15 cellular contexts compared by ENCODE assay signal in the genomic region with DNA sequence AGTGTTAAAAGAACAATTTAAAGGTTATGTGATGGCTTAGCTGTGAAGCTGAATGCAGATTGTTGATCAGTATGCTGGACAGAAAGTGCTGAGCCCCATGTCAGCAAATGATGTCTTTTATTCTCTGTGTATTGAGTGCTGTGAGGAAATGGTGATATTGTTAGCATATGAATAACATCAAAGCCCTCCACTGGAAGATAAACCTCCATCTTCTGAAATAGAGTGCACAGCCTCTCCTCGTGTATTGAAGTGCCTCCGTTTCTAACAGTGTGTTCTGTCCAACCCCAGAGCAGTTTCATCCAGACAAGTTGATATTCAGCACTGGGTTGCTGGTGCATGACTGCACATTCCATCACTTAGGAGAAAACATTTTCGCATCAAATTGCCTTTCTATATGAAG.
DNase-seq lines count a peak whose midpoint lies in the region; ATAC-seq and TF ChIP-seq lines count a peak whose summit lies in the region.
"Had no signal": no experiment of that assay in that cellular context is flagged by ENCODE, and none has a peak within 500 bp of the region (broad histone marks: within the 10 kb centered on the region; RNA-seq: fewer than 3 reads in every experiment).

No MANE protein-coding gene starts in this region.

- peaks cover 25% of the 10 kb centered on the region for H3K4me1 ChIP-seq in cardiac muscle cell (ENCODE audit: low read depth)
- peaks cover 0 to 49% (median 6%) of the 10 kb centered on the region in 4 donors for H3K4me1 ChIP-seq in tibial nerve
- peaks cover 5% of the 10 kb centered on the region for H3K4me1 ChIP-seq in lower lobe of right lung

- 23 to 47% methylated on average over 3 of the region's 3 CpGs for WGBS in tibial nerve, 2 donors

- TF ChIP-seq CTCF in cardiac muscle cell (IDR thresholded peaks at IDR 0.05; ENCODE audit: low read depth, low read length) (no peak), brain microvascular endothelial cell (IDR thresholded peaks at IDR 0.05; ENCODE audit: low read depth, low read length, missing control alignments) (no peak), tibial nerve (IDR thresholded peaks at IDR 0.05) (no peak), coronary artery (IDR thresholded peaks at IDR 0.05) (no peak), lower lobe of right lung (IDR thresholded peaks at IDR 0.05) (no peak)

- H3K27me3 ChIP-seq in cardiac muscle cell (no peaks in the 10 kb centered on the region), brain microvascular endothelial cell (replicated peaks) (no peaks in the 10 kb centered on the region), tibial nerve (no peaks in the 10 kb centered on the region), lower lobe of right lung (ENCODE audit: low read depth) (no peaks in the 10 kb centered on the region)
- H3K27me3 ChIP-seq: pancreas had no signal

- no peak for TF ChIP-seq EP300 in tibial nerve (IDR thresholded peaks at IDR 0.05)

- intact Hi-C loops in cardiac septum (cut with DNase I), result loop anchor here (2.0 kb wide), 2 partner anchors 52 to 58 kb away; no protein-coding TSS in a partner anchor
- intact Hi-C loops in lower lobe of right lung (cut with DNase I), result no loop called here

- peak; percentile 15 to 24 for DNase-seq in cardiac muscle cell (ENCODE audit: low read depth in 1 of 2, low spot score in 1 of 2)
- no peak for DNase-seq in cardiac septum (ENCODE audit: low spot score)
- peak; percentile 14 for DNase-seq in brain microvascular endothelial cell
- DNase-seq in kidney tubule cell (ENCODE audit: low spot score), result peak; percentile 40
- no peak for DNase-seq in tibial nerve (ENCODE audit: low spot score in 2 of 2)
- no peak for DNase-seq in coronary artery (ENCODE audit: low spot score)
- no peak for DNase-seq in HK-2 (ENCODE audit: unreplicated experiment)
- no peak for DNase-seq in lower lobe of right lung
- DNase-seq: activated CD8-positive, alpha-beta T cell treated with anti-CD3 and anti-CD28 coated beads, Interleukin-2, amount 10 ng/mL, durations not matched to agents 7 days and 5 days; DND-41; NCI-H1105; pancreas; stimulated activated CD4-positive, alpha-beta T cell treated with anti-CD3 and anti-CD28 coated beads, Interleukin-4, amount 100 ng/mL, for 24 hours; stimulated activated naive CD8-positive, alpha-beta T cell treated with anti-CD3 and anti-CD28 coated beads, Interleukin-15, amount 100 ng/mL, for 72 hours had no signal

- H3K9me3 ChIP-seq in cardiac muscle cell (ENCODE audit: low read depth) (no peaks in the 10 kb centered on the region), tibial nerve (no peaks in the 10 kb centered on the region), lower lobe of right lung (no peaks in the 10 kb centered on the region)
- H3K9me3 ChIP-seq: pancreas had no signal

- no peak for TF ChIP-seq POLR2A in tibial nerve (IDR thresholded peaks at IDR 0.05)

- H3K4me3 ChIP-seq in cardiac muscle cell, result no peak overlapping the region
- no peak overlapping the region for H3K4me3 ChIP-seq in brain microvascular endothelial cell (ENCODE audit: low read depth, low read length)
- no peak overlapping the region for H3K4me3 ChIP-seq in tibial nerve
- no peak overlapping the region for H3K4me3 ChIP-seq in coronary artery
- H3K4me3 ChIP-seq in lower lobe of right lung, result no peak overlapping the region
- H3K4me3 ChIP-seq: pancreas had no signal

- ATAC-seq in lower lobe of right lung, result no peak
- ATAC-seq: activated CD8-positive, alpha-beta T cell treated with anti-CD3 and anti-CD28 coated beads, Interleukin-2, amount 10 ng/mL, durations not matched to agents 7 days and 5 days; activated naive CD4-positive, alpha-beta T cell treated with anti-CD3 and anti-CD28 coated beads, Interleukin-2, amount 50 U/mL, for 72 hours; stimulated activated naive CD8-positive, alpha-beta T cell treated with anti-CD3 and anti-CD28 coated beads, Interleukin-15, amount 100 ng/mL, for 72 hours had no signal

- in situ Hi-C loops in brain microvascular endothelial cell (cut with HindIII; ENCODE audit: low pct_ligation_motif_present, low sequenced_read_pairs), result no loop called here

- H3K27ac ChIP-seq in cardiac muscle cell (peak overlapping the region; percentile 38), brain microvascular endothelial cell (peak overlapping the region; percentile 72), tibial nerve (peak overlapping the region in 3 of 4 donors; percentile 23 to 75 (median 55)), coronary artery (peak overlapping the region in 1 of 2 donors; percentile 47), lower lobe of right lung (no peak overlapping the region)
- H3K27ac ChIP-seq: pancreas had no signal

- H3K36me3 ChIP-seq in cardiac muscle cell (no peaks in the 10 kb centered on the region), brain microvascular endothelial cell (replicated peaks) (no peaks in the 10 kb centered on the region), tibial nerve (no peaks in the 10 kb centered on the region), lower lobe of right lung (no peaks in the 10 kb centered on the region)
- H3K36me3 ChIP-seq: pancreas had no signal

Comparison
In these comparisons a context has a peak if more than half of its experiments do, and no peak if none do; other contexts are left out.
1. DNase-seq: peak in cardiac muscle cell (2 of 2), brain microvascular endothelial cell (single experiment) and kidney tubule cell (single experiment); none in cardiac septum (single experiment), tibial nerve (0 of 2), coronary artery (single experiment), HK-2 (single experiment) and lower lobe of right lung (single experiment).